In the genomic region with DNA sequence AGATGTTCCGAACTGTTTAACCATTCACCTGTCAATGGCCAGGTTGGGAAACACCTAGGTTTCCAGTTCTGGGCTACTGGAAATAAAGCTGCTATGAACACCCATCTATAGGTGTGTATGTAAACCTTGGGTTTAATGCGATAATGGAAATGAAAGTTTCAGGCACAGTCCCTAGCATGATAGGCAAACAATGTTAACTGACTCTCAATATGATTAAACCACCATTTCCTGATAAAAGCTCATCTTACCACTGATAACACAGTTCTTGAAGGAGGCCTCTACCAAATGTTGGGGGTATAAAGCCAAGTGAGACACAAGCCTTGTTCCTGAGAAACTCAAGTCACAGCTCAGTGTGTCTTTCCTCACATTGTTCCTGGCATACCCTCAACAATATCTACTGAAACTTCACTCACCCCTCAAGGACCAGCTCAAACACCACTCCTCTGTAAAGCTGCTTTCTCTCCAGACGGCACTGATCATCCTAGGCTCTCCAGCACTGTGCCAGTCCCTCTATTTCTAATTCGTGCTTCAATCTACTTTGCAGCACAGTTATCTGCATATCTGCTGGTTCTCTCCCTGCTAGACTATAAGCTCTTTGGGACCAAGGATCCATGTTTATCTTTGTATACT, we compare ENCODE assay signal across 14 cellular contexts. TPM values are rescaled to one million over a fixed set of nuclear protein-coding genes. Genes with fewer than 3 reads are reported as not detected.
DNase-seq lines count a peak whose midpoint lies in the region; TF ChIP-seq lines count a peak whose summit lies in the region.
"Had no signal": no experiment of that assay in that cellular context is flagged by ENCODE, and none has a peak within 500 bp of the region (broad histone marks: within the 10 kb centered on the region; RNA-seq: fewer than 3 reads in every experiment).

No MANE protein-coding gene starts in this region.

- peaks cover 54% of the 10 kb centered on the region for H3K4me1 Mint-ChIP-seq in activated CD4-positive, alpha-beta T cell treated with anti-CD3 and anti-CD28 coated beads, Interleukin-2, amount 10 ng/mL, durations not matched to agents 7 days and 5 days
- H3K4me1 Mint-ChIP-seq in IgD-negative memory B cell (peaks cover 46 to 61% (median 58%) of the 10 kb centered on the region in 3 donors), osteocyte (ENCODE audit: unreplicated experiment) (peaks cover 42% of the 10 kb centered on the region)
- H3K4me1 Mint-ChIP-seq in activated T-helper 2 cell treated with anti-CD3 and anti-CD28 coated beads, Interferon-gamma antibody, Interleukin-2, Interleukin-4, amounts not matched to agents 10 μg/mL and 5 μg/mL and 100 μg/mL, durations not matched to agents 14 hours and 24 hours and 36 hours (ENCODE audit: low read depth): peaks cover 54% of the 10 kb centered on the region

- H3K4me3 Mint-ChIP-seq in activated CD4-positive, alpha-beta T cell treated with anti-CD3 and anti-CD28 coated beads, Interleukin-2, amount 10 ng/mL, durations not matched to agents 7 days and 5 days: no peak overlapping the region
- H3K4me3 Mint-ChIP-seq in IgD-negative memory B cell (peak overlapping the region in 2 of 4 donors; percentile 10 to 58), osteocyte (ENCODE audit: unreplicated experiment) (no peak overlapping the region)
- H3K4me3 Mint-ChIP-seq in activated T-helper 2 cell treated with anti-CD3 and anti-CD28 coated beads, Interferon-gamma antibody, Interleukin-2, Interleukin-4, amounts not matched to agents 10 μg/mL and 5 μg/mL and 100 μg/mL, durations not matched to agents 14 hours and 24 hours and 36 hours (ENCODE audit: low read depth): no peak overlapping the region

- no peak for DNase-seq in activated CD4-positive, alpha-beta T cell treated with anti-CD3 and anti-CD28 coated beads, Interleukin-2, amount 10 ng/mL, durations not matched to agents 7 days and 5 days
- no peak for DNase-seq in activated CD4-positive, alpha-beta T cell treated with anti-CD3 and anti-CD28 coated beads, Interleukin-2, amount 50 U/mL, for 4 hours
- DNase-seq in activated T-helper 2 cell treated with anti-CD3 and anti-CD28 coated beads, Interferon-gamma antibody, Interleukin-2, Interleukin-4, amounts not matched to agents 10 μg/mL and 5 μg/mL and 100 μg/mL, durations not matched to agents 14 hours and 24 hours and 36 hours (ENCODE audit: low spot score): no peak
- DNase-seq in osteocyte (ENCODE audit: extremely low spot score, unreplicated experiment): no peak
- no peak for DNase-seq in cerebellar nuclear complex (lab: John Stamatoyannopoulos, UW)
- no peak for DNase-seq in MV-4-11 (lab: John Stamatoyannopoulos, UW)
- DNase-seq in D341Med (ENCODE audit: low spot score): no peak
- DNase-seq: activated CD8-positive, alpha-beta memory T cell treated with anti-CD3 and anti-CD28 coated beads, Interleukin-2, amount 50 U/mL, for 4 hours; NCI-H1930; NCI-H510A treated with DMSO at 0.1 percent for 48 hours; OCI-M1; posterior cingulate gyrus; stimulated activated CD4-positive, alpha-beta T cell treated with anti-CD3 and anti-CD28 coated beads, Interleukin-12 subunit alpha, Interleukin-12 subunit beta, amount 100 ng/mL, for 4 hours had no signal

- H3K9me3 Mint-ChIP-seq in activated CD4-positive, alpha-beta T cell treated with anti-CD3 and anti-CD28 coated beads, Interleukin-2, amount 10 ng/mL, durations not matched to agents 7 days and 5 days: no peaks in the 10 kb centered on the region
- H3K9me3 Mint-ChIP-seq in IgD-negative memory B cell (no peaks in the 10 kb centered on the region), osteocyte (ENCODE audit: unreplicated experiment) (no peaks in the 10 kb centered on the region)
- no peaks in the 10 kb centered on the region for H3K9me3 Mint-ChIP-seq in activated T-helper 2 cell treated with anti-CD3 and anti-CD28 coated beads, Interferon-gamma antibody, Interleukin-2, Interleukin-4, amounts not matched to agents 10 μg/mL and 5 μg/mL and 100 μg/mL, durations not matched to agents 14 hours and 24 hours and 36 hours

- intact Hi-C loops in activated T-helper 2 cell treated with anti-CD3 and anti-CD28 coated beads, Interferon-gamma antibody, Interleukin-2, Interleukin-4, amounts not matched to agents 10 μg/mL and 5 μg/mL and 100 μg/mL, durations not matched to agents 14 hours and 24 hours and 36 hours (cut with micrococcal nuclease): loop anchor here (2.0 to 10.0 kb wide), 2 partner anchors 15 to 51 kb away; a partner anchor contains a TSS

- POLR2A ChIA-PET in activated CD4-positive, alpha-beta T cell treated with anti-CD3 and anti-CD28 coated beads, Interleukin-2, amount 10 ng/mL, durations not matched to agents 7 days and 5 days (lab: Charles Lee): interaction anchor here (0.5 to 1.1 kb wide), 2 partner anchors 8 to 296 kb away, joined by 3 read pairs; no protein-coding TSS in a partner anchor

- H3K36me3 Mint-ChIP-seq in activated CD4-positive, alpha-beta T cell treated with anti-CD3 and anti-CD28 coated beads, Interleukin-2, amount 10 ng/mL, durations not matched to agents 7 days and 5 days (ENCODE audit: low read depth): peaks cover 65% of the 10 kb centered on the region
- H3K36me3 Mint-ChIP-seq in IgD-negative memory B cell: peaks cover 3% of the 10 kb centered on the region
- H3K36me3 Mint-ChIP-seq in activated T-helper 2 cell treated with anti-CD3 and anti-CD28 coated beads, Interferon-gamma antibody, Interleukin-2, Interleukin-4, amounts not matched to agents 10 μg/mL and 5 μg/mL and 100 μg/mL, durations not matched to agents 14 hours and 24 hours and 36 hours (ENCODE audit: low read depth): peaks cover 70% of the 10 kb centered on the region
- H3K36me3 Mint-ChIP-seq in osteocyte (ENCODE audit: unreplicated experiment): peaks cover 33% of the 10 kb centered on the region

- peak overlapping the region; percentile 26 for H3K27ac Mint-ChIP-seq in activated CD4-positive, alpha-beta T cell treated with anti-CD3 and anti-CD28 coated beads, Interleukin-2, amount 10 ng/mL, durations not matched to agents 7 days and 5 days
- H3K27ac Mint-ChIP-seq in IgD-negative memory B cell (peak overlapping the region; percentile 43 to 74 (median 49)), osteocyte (ENCODE audit: unreplicated experiment) (peak overlapping the region; percentile 59)
- peak overlapping the region; percentile 72 for H3K27ac Mint-ChIP-seq in activated T-helper 2 cell treated with anti-CD3 and anti-CD28 coated beads, Interferon-gamma antibody, Interleukin-2, Interleukin-4, amounts not matched to agents 10 μg/mL and 5 μg/mL and 100 μg/mL, durations not matched to agents 14 hours and 24 hours and 36 hours

- TF ChIP-seq CTCF in osteocyte (IDR thresholded peaks at IDR 0.05): no peak

- no peaks in the 10 kb centered on the region for H3K27me3 Mint-ChIP-seq in activated CD4-positive, alpha-beta T cell treated with anti-CD3 and anti-CD28 coated beads, Interleukin-2, amount 10 ng/mL, durations not matched to agents 7 days and 5 days
- no peaks in the 10 kb centered on the region for H3K27me3 Mint-ChIP-seq in IgD-negative memory B cell
- no peaks in the 10 kb centered on the region for H3K27me3 Mint-ChIP-seq in activated T-helper 2 cell treated with anti-CD3 and anti-CD28 coated beads, Interferon-gamma antibody, Interleukin-2, Interleukin-4, amounts not matched to agents 10 μg/mL and 5 μg/mL and 100 μg/mL, durations not matched to agents 14 hours and 24 hours and 36 hours (ENCODE audit: low read depth)
- H3K27me3 Mint-ChIP-seq in osteocyte (ENCODE audit: unreplicated experiment): no peaks in the 10 kb centered on the region

- CTCF ChIA-PET in activated CD4-positive, alpha-beta T cell treated with anti-CD3 and anti-CD28 coated beads, Interleukin-2, amount 10 ng/mL, durations not matched to agents 7 days and 5 days (lab: Charles Lee): interaction anchor here (1.2 to 2.6 kb wide), 5 partner anchors 10 to 26 kb away, joined by 3 to 12 read pairs (median 7); a partner anchor contains a TSS

RNA-seq across cellular contexts. Expression of a gene that starts 15.8 kb away (rescaled TPM):
- 10 to 100 TPM; 65.8 to 66.6 TPM for total RNA-seq in activated CD4-positive, alpha-beta T cell treated with anti-CD3 and anti-CD28 coated beads, Interleukin-2, amount 10 ng/mL, durations not matched to agents 7 days and 5 days
- polyA plus RNA-seq in IgD-negative memory B cell: 35.7 TPM
- 62.0 and 63.2 TPM in 2 replicates for total RNA-seq in activated T-helper 2 cell treated with anti-CD3 and anti-CD28 coated beads, Interferon-gamma antibody, Interleukin-2, Interleukin-4, amounts not matched to agents 10 μg/mL and 5 μg/mL and 100 μg/mL, durations not matched to agents 14 hours and 24 hours and 36 hours
- total RNA-seq in osteocyte: 64.0 and 68.4 TPM in 2 replicates
